21 cellular contexts compared by ENCODE assay signal in the genomic region with DNA sequence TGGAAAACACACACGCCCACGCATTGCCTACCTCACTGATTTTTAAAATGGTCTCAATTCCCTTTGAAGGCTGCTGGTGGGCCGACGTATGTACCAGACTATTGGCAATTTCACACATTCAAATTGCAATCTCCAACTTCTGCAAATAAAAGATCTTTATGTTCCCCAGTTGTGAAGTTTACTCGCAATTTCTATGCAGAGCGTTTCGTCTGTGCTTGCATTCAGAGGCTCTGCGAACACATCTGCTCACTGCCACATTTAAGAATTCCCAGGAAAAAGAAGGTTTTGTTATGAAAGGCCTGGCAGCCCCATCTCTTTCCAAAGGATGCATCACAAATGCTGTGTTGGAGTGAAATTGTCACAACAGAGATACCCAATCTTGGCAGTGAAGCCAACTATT.
DNase-seq lines count a peak whose midpoint lies in the region; ATAC-seq, FAIRE-seq and TF ChIP-seq lines count a peak whose summit lies in the region.
"Had no signal": no experiment of that assay in that cellular context is flagged by ENCODE, and none has a peak within 500 bp of the region (broad histone marks: within the 10 kb centered on the region; RNA-seq: fewer than 3 reads in every experiment).

No MANE protein-coding gene starts in this region.

- ATAC-seq in K562, result no peak
- no peak for ATAC-seq in GM18909 (IDR thresholded peaks at IDR 0.05; ENCODE audit: poor library complexity, unreplicated experiment)
- ATAC-seq: GM12878, HCT116, HepG2 had no signal

- no peak overlapping the region for H3K27ac ChIP-seq in K562 (ENCODE audit: extremely low read depth, low read depth, low read length)
- no peak overlapping the region for H3K27ac ChIP-seq in esophagus muscularis mucosa (replicated peaks in 1 of 4)
- H3K27ac ChIP-seq in sigmoid colon, result no peak overlapping the region

- no peaks in the 10 kb centered on the region for H3K79me2 ChIP-seq in K562 (ENCODE audit: control insufficient read depth, insufficient read depth, low read length)

- TF ChIP-seq POLR2A in K562 (conservative IDR thresholded peaks at IDR 0.05) (no peak), esophagus muscularis mucosa (IDR thresholded peaks at IDR 0.05; ENCODE audit: low read depth) (no peak), sigmoid colon (IDR thresholded peaks at IDR 0.05) (no peak)

- in situ Hi-C loops in K562 (cut with MboI), result no loop called here

- H2AFZ ChIP-seq in K562 (ENCODE audit: low read depth, low read length), result no peak overlapping the region

- FAIRE-seq in K562 (lab: Jason Lieb, UNC), result no peak
- FAIRE-seq: GM12878, HepG2 had no signal

- POLR2A ChIA-PET in K562 (lab: Yijun Ruan, JAX), result interaction anchor here (0.7 kb wide), 1 partner anchor 17 kb away, joined by 4 read pairs; no protein-coding TSS in a partner anchor

- no peaks in the 10 kb centered on the region for H3K9me1 ChIP-seq in K562 (ENCODE audit: control insufficient read depth, insufficient read depth, low read length)

- H3K36me3 ChIP-seq in K562 (ENCODE audit: control insufficient read depth, insufficient read depth, low read length) (no peaks in the 10 kb centered on the region), esophagus muscularis mucosa (no peaks in the 10 kb centered on the region), sigmoid colon (no peaks in the 10 kb centered on the region)
- H3K36me3 ChIP-seq: BE2C had no signal

- TF ChIP-seq RAD21 in K562 (CRISPR knock-in tag; conservative IDR thresholded peaks at IDR 0.05 in 1 of 2, IDR thresholded peaks at IDR 0.05 in 1 of 2), result no peak

- no peak overlapping the region for H3K9ac ChIP-seq in K562 (ENCODE audit: insufficient read depth in 1 of 2, low read depth in 2 of 2, low read length in 2 of 2)

- BruUV-seq in K562 (replicated peaks; lab: Mats Ljungman, UMichigan), result no TSS peak

- TF ChIP-seq EP300 in K562 (IDR thresholded peaks at IDR 0.05; ENCODE audit: low read length) (no peak), esophagus muscularis mucosa (IDR thresholded peaks at IDR 0.05) (no peak), sigmoid colon (IDR thresholded peaks at IDR 0.05) (no peak)

- intact Hi-C loops in K562 (cut with micrococcal nuclease), result no loop called here
- intact Hi-C loops in esophagus muscularis mucosa (cut with DNase I), result no loop called here
- intact Hi-C loops in sigmoid colon (cut with DNase I), result no loop called here

- 5% methylated on average over 8 of the region's 8 CpGs for WGBS in K562 (ENCODE audit: insufficient coverage, low coverage, missing lambda C conversion rate)
- WGBS in esophagus muscularis mucosa, result 95% methylated on average over 8 of the region's 8 CpGs
- WGBS in sigmoid colon, 2 donors, result 94 to 96% methylated on average over 8 of the region's 8 CpGs

- H3K4me3 ChIP-seq in K562 (no peak overlapping the region), esophagus muscularis mucosa (no peak overlapping the region), sigmoid colon (no peak overlapping the region)
- H3K4me3 ChIP-seq: GM12878 had no signal

- H3K9me3 ChIP-seq in K562 (replicated peaks; ENCODE audit: control insufficient read depth, insufficient read depth, low read depth, low read length) (no peaks in the 10 kb centered on the region), esophagus muscularis mucosa (peaks cover 0 to 6% (median 2%) of the 10 kb centered on the region in 4 donors), sigmoid colon (no peaks in the 10 kb centered on the region)
- H3K9me3 ChIP-seq: BE2C had no signal

- no peaks in the 10 kb centered on the region for H4K20me1 ChIP-seq in K562 (replicated peaks; ENCODE audit: control insufficient read depth, insufficient read depth, low read length)

- no peak overlapping the region for H3K4me2 ChIP-seq in K562 (ENCODE audit: insufficient read depth, low read length)

- DNase-seq in K562 (ENCODE audit: extremely low read depth in 1 of 4, low spot score in 3 of 4) (no peak), esophagus muscularis mucosa (ENCODE audit: extremely low spot score) (peak; percentile 68), pons (ENCODE audit: low spot score) (peak; percentile 9), sigmoid colon (no peak), NCI-H2081 (lab: John Stamatoyannopoulos, UW) (no peak)
- DNase-seq: BE2C; C1 segment of cervical spinal cord; CD4-positive, CD25-positive, alpha-beta regulatory T cell; CD8-positive, alpha-beta memory T cell; COR-L47; DMS 273 treated with DMSO at 0.1 percent for 48 hours; DMS53; DND-41; EL; GOT3; H7; HFFc6 had no signal

- TF ChIP-seq CTCF in K562 (IDR thresholded peaks at IDR 0.05 in 2 of 3, conservative IDR thresholded peaks at IDR 0.05 in 1 of 3; ENCODE audit: insufficient read depth in 2 of 3, low read depth in 1 of 3, low read length in 3 of 3), result no peak
- TF ChIP-seq CTCF in esophagus muscularis mucosa (IDR thresholded peaks at IDR 0.05), result no peak
- no peak for TF ChIP-seq CTCF in sigmoid colon (IDR thresholded peaks at IDR 0.05)

- H3K27me3 ChIP-seq in K562 (ENCODE audit: control insufficient read depth in 2 of 2, insufficient read depth in 2 of 2, low read length in 2 of 2) (peaks cover 0 to 6% of the 10 kb centered on the region in 2 experiments; a peak in 1 of 5 replicates), esophagus muscularis mucosa (no peaks in the 10 kb centered on the region), sigmoid colon (no peaks in the 10 kb centered on the region)
- H3K27me3 ChIP-seq: BE2C had no signal

- no peaks in the 10 kb centered on the region for H3K4me1 ChIP-seq in K562 (replicated peaks in 1 of 2; ENCODE audit: control insufficient read depth in 2 of 2, insufficient read depth in 2 of 2, low read length in 2 of 2)
- H3K4me1 ChIP-seq in esophagus muscularis mucosa, result peaks cover 2 to 13% (median 11%) of the 10 kb centered on the region in 4 donors
- peaks cover 0 to 11% (median 10%) of the 10 kb centered on the region in 4 donors for H3K4me1 ChIP-seq in sigmoid colon
- H3K4me1 ChIP-seq: BE2C had no signal

- CTCF ChIA-PET in K562 (lab: Yijun Ruan, JAX; ENCODE audit: low intra/inter-chr PET ratio), result no interaction called here

TF ChIP-seq in K562, 482 proteins besides CTCF, POLR2A, EP300 and RAD21:
- no peak for TF ChIP-seq CREM (IDR thresholded peaks at IDR 0.05; ENCODE audit: low read depth)
- peak; percentile 60; the same call in 1 of the 2 replicates for TF ChIP-seq EGR1 (conservative IDR thresholded peaks at IDR 0.05)

Comparison
In these comparisons a context has a peak if more than half of its experiments do, and no peak if none do; other contexts are left out.
1. DNase-seq: peak in esophagus muscularis mucosa (single experiment) and pons (single experiment); none in K562 (0 of 4), sigmoid colon (single experiment) and NCI-H2081 (0 of 2).